15 cellular contexts compared by ENCODE assay signal in the genomic region with DNA sequence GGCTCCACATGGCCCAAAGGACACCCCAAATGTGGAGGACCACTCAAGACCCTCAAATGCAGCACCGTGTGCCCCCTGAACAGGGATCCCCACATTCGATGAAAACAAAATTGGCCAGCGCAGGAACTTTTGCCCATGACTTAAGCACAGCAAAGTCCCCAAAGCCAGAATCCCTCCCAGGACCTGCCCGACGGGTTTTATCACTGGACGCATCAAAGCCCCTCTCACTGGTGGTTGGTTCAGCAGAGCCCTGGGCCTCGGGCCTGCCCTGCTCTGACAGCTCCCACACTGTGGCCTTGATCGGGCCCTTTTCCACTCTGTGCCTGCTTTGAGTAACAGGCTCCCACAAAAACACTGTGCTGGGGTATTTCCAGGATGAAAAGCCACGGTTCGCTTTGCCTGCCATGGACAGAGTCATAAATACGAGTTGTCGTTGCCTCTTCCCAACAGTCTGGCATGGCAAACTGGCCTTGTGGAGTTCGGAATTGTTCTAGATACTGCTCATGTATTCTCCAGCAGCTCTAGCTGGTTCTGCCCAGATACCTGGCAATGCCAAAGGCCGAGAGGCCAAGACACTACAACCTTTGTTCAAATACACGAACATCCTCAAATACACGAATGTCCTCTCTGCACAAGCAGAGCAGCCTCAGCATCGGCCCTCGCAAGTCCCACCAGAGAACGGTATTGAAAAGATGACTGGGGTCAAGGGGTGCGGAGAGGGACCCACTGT. TPM values are rescaled to one million over a fixed set of nuclear protein-coding genes. Genes with fewer than 3 reads are reported as not detected.
DNase-seq lines count a peak whose midpoint lies in the region; ATAC-seq and TF ChIP-seq lines count a peak whose summit lies in the region.
"Had no signal": no experiment of that assay in that cellular context is flagged by ENCODE, and none has a peak within 500 bp of the region (broad histone marks: within the 10 kb centered on the region; RNA-seq: fewer than 3 reads in every experiment).

No MANE protein-coding gene starts in this region.

- H3K27me3 Mint-ChIP-seq in Calu3 (ENCODE audit: unreplicated experiment): no peaks in the 10 kb centered on the region
- H3K27me3 Mint-ChIP-seq: activated naive CD8-positive, alpha-beta T cell treated with anti-CD3 and anti-CD28 coated beads for 36 hours had no signal

- H3K36me3 ChIP-seq in SK-N-MC (ENCODE audit: insufficient read depth, low read length) (no peaks in the 10 kb centered on the region), right lobe of liver (no peaks in the 10 kb centered on the region), stomach (no peaks in the 10 kb centered on the region)

- H3K9me3 ChIP-seq in SK-N-MC (ENCODE audit: low read depth, low read length): no peaks in the 10 kb centered on the region
- H3K9me3 ChIP-seq in right lobe of liver: no peaks in the 10 kb centered on the region
- no peaks in the 10 kb centered on the region for H3K9me3 ChIP-seq in stomach

- TF ChIP-seq POLR2A in right lobe of liver (IDR thresholded peaks at IDR 0.05): no peak
- TF ChIP-seq POLR2A in stomach (IDR thresholded peaks at IDR 0.05): no peak
- no peak for TF ChIP-seq POLR2A in lower leg skin (IDR thresholded peaks at IDR 0.05)

- TF ChIP-seq EP300 in stomach (IDR thresholded peaks at IDR 0.05): no peak

- TF ChIP-seq CTCF in Calu3 (IDR thresholded peaks at IDR 0.05; ENCODE audit: unreplicated experiment): no peak
- TF ChIP-seq CTCF in right lobe of liver (IDR thresholded peaks at IDR 0.05): no peak
- no peak for TF ChIP-seq CTCF in stomach (IDR thresholded peaks at IDR 0.05)
- no peak for TF ChIP-seq CTCF in lower leg skin (IDR thresholded peaks at IDR 0.05)

- intact Hi-C loops in Calu3 (cut with micrococcal nuclease; ENCODE audit: unreplicated experiment) (loop anchor here (5.0 kb wide), 2 partner anchors 57 to 182 kb away; no protein-coding TSS in a partner anchor), right lobe of liver (cut with DNase I) (loop anchor here (10.0 kb wide), 3 partner anchors 64 to 184 kb away; no protein-coding TSS in a partner anchor), stomach (cut with DNase I; ENCODE audit: low total_unique reads) (no loop called here), lower leg skin (cut with DNase I; ENCODE audit: low total_unique reads) (no loop called here)

- WGBS in right lobe of liver (ENCODE audit: insufficient coverage, low coverage, low lambda C conversion rate, missing lambda C conversion rate): 68% methylated on average over 16 of the region's 20 CpGs
- 88 to 92% (median 90%) methylated on average over 20 of the region's 20 CpGs for WGBS in stomach, 5 donors
- 85 to 91% methylated on average over 20 of the region's 20 CpGs for WGBS in lower leg skin, 2 donors

- no peak for ATAC-seq in right lobe of liver
- no peak for ATAC-seq in HG03354 (IDR thresholded peaks at IDR 0.05; ENCODE audit: poor library complexity, severe bottlenecking, unreplicated experiment)
- ATAC-seq: natural killer cell treated with Interleukin-12 subunit alpha and Interleukin-12 subunit beta and Interleukin-15 and Interleukin-18, amount 100 ng/mL, for 72 hours; PC-3 had no signal

- DNase-seq in Calu3: no peak
- DNase-seq in SK-N-MC (ENCODE audit: low read depth, low spot score): no peak
- DNase-seq in right lobe of liver: peak in 2 of 3 donors; percentile 19 to 57
- DNase-seq in stomach: no peak
- DNase-seq in Kasumi-1 (lab: John Stamatoyannopoulos, UW): no peak
- DNase-seq in lower leg skin (ENCODE audit: low spot score in 2 of 2): no peak
- DNase-seq: activated naive CD8-positive, alpha-beta T cell treated with anti-CD3 and anti-CD28 coated beads for 36 hours; GF-D8; NCI-H2227 treated with DMSO at 0.1 percent for 48 hours; PC-3; stimulated activated CD4-positive, alpha-beta T cell treated with anti-CD3 and anti-CD28 coated beads, Interleukin-15, amount 100 ng/mL, for 24 hours had no signal

- no TSS peak for BruUV-seq in Calu3 (replicated peaks; lab: Mats Ljungman, UMichigan)

- CTCF ChIA-PET in Calu3 (lab: Charles Lee): no interaction called here

- peaks cover 82% of the 10 kb centered on the region for H3K4me1 Mint-ChIP-seq in Calu3 (ENCODE audit: low read depth, unreplicated experiment)

- H3K9me3 Mint-ChIP-seq in Calu3 (ENCODE audit: low read depth, unreplicated experiment): no peaks in the 10 kb centered on the region
- H3K9me3 Mint-ChIP-seq: activated naive CD8-positive, alpha-beta T cell treated with anti-CD3 and anti-CD28 coated beads for 36 hours; natural killer cell treated with Interleukin-12 subunit alpha and Interleukin-12 subunit beta and Interleukin-15 and Interleukin-18, amount 100 ng/mL, for 72 hours had no signal

- H3K4me1 ChIP-seq in right lobe of liver: peaks cover 2 to 78% (median 39%) of the 10 kb centered on the region in 4 donors
- H3K4me1 ChIP-seq in stomach: peaks cover 70 to 98% (median 84%) of the 10 kb centered on the region in 4 donors

- no peak overlapping the region for H3K4me3 Mint-ChIP-seq in Calu3 (ENCODE audit: low read depth, unreplicated experiment)
- H3K4me3 Mint-ChIP-seq: activated naive CD8-positive, alpha-beta T cell treated with anti-CD3 and anti-CD28 coated beads for 36 hours; natural killer cell treated with Interleukin-12 subunit alpha and Interleukin-12 subunit beta and Interleukin-15 and Interleukin-18, amount 100 ng/mL, for 72 hours had no signal

- H3K27ac ChIP-seq in SK-N-MC (peak overlapping the region; percentile 17; the same call in 1 of the 2 replicates), right lobe of liver (peak overlapping the region; percentile 66 to 91 (median 85)), stomach (peak overlapping the region in 3 of 5 donors; percentile 74 to 82 (median 81))
- H3K27ac ChIP-seq: coronary artery had no signal

- H3K4me3 ChIP-seq in SK-N-MC (no peak overlapping the region), right lobe of liver (no peak overlapping the region), stomach (no peak overlapping the region), lower leg skin (ENCODE audit: low read depth, poor library complexity, severe bottlenecking) (no peak overlapping the region)
- H3K4me3 ChIP-seq: coronary artery had no signal

- H3K27ac Mint-ChIP-seq in Calu3 (ENCODE audit: unreplicated experiment): peak overlapping the region; percentile 50
- H3K27ac Mint-ChIP-seq: activated naive CD8-positive, alpha-beta T cell treated with anti-CD3 and anti-CD28 coated beads for 36 hours; natural killer cell treated with Interleukin-12 subunit alpha and Interleukin-12 subunit beta and Interleukin-15 and Interleukin-18, amount 100 ng/mL, for 72 hours had no signal

- peaks cover 40% of the 10 kb centered on the region for H3K36me3 Mint-ChIP-seq in Calu3 (ENCODE audit: insufficient read depth, unreplicated experiment)
- H3K36me3 Mint-ChIP-seq: natural killer cell treated with Interleukin-12 subunit alpha and Interleukin-12 subunit beta and Interleukin-15 and Interleukin-18, amount 100 ng/mL, for 72 hours had no signal

- H3K27me3 ChIP-seq in right lobe of liver (no peaks in the 10 kb centered on the region), stomach (no peaks in the 10 kb centered on the region)

- no peak overlapping the region for H3K9ac ChIP-seq in SK-N-MC (ENCODE audit: insufficient read length)

RNA-seq across cellular contexts. Expression of gene TBC1D16, which starts 46.4 kb away (rescaled TPM):
- 31.2 and 35.9 TPM in 2 replicates for total RNA-seq in Calu3 (2022)
- total RNA-seq in right lobe of liver: 10 to 100 TPM in 4 of 6 experiments, 1 to 10 TPM in 2; 5.8 to 21.0 (median 14.4) TPM
- 10 to 100 TPM; 12.7 to 22.2 (median 21.0) TPM for total RNA-seq in stomach
- 10 to 100 TPM in 1 of 3 donors, 1 to 10 TPM in 2; 3.0 to 17.1 (median 6.6) TPM for polyA plus RNA-seq in stomach
- 10 to 100 TPM in 3 of 4 donors, 1 to 10 TPM in 1; 9.1 to 28.0 (median 22.3) TPM for total RNA-seq in lower leg skin

RNA-seq across cellular contexts. Expression of gene CCDC40, which starts 47.2 kb away (rescaled TPM):
- total RNA-seq in Calu3 (2022) (9.9 and 13.3 TPM in 2 replicates), right lobe of liver (1 to 10 TPM; 1.7 to 3.1 (median 2.1) TPM), stomach (10 to 100 TPM in 2 of 5 donors, 1 to 10 TPM in 3; 3.5 to 56.2 (median 5.8) TPM), lower leg skin (1 to 10 TPM; 1.2 to 5.8 (median 2.1) TPM)
- 1 to 10 TPM in 2 of 3 donors, under 1 TPM in 1; 0.61 to 2.2 (median 1.6) TPM for polyA plus RNA-seq in stomach
- total RNA-seq: T-helper 2 cell treated with Interferon-gamma antibody and Interleukin-4, amounts not matched to agents 100 ng/mL and 5 ng/mL, for 36 hours had no signal

Comparison
In these comparisons a context has a peak if more than half of its experiments do, and no peak if none do; other contexts are left out.
1. DNase-seq: peak in right lobe of liver (2 of 3); none in Calu3 (single experiment), SK-N-MC (single experiment), stomach (single experiment), Kasumi-1 (0 of 2) and lower leg skin (0 of 2).
2. H3K27ac ChIP-seq: peak in every context shown above with its lines; median percentile 85 in right lobe of liver; 81 in stomach; 17 in SK-N-MC.
3. intact Hi-C loops: an anchor here in Calu3 (5.0 kb wide) and right lobe of liver (10.0 kb wide); none called in stomach and lower leg skin.